ENCODE assay signal across 12 cellular contexts in genomic region chr7:98276241-98276761, GRCh38. TPM values are rescaled to one million over a fixed set of nuclear protein-coding genes. Genes with fewer than 3 reads are reported as not detected.
A peak's percentile ranks its signal among the peaks of the same experiment; 100 is the strongest.
DNase-seq lines count a peak whose midpoint lies in the region; ATAC-seq and TF ChIP-seq lines count a peak whose summit lies in the region.
"Had no signal": no experiment of that assay in that cellular context is flagged by ENCODE, and none has a peak within 500 bp of the region (broad histone marks: within the 10 kb centered on the region; RNA-seq: fewer than 3 reads in every experiment).

No MANE protein-coding gene starts in this region.

- H3K27me3 ChIP-seq in ascending aorta, result no peaks in the 10 kb centered on the region
- H3K27me3 ChIP-seq in liver (ENCODE audit: control insufficient read depth in 4 of 4, insufficient read depth in 4 of 4, low read length in 3 of 4), result no peaks in the 10 kb centered on the region
- no peaks in the 10 kb centered on the region for H3K27me3 ChIP-seq in upper lobe of right lung

- H3K27ac ChIP-seq in ascending aorta (peak overlapping the region; percentile 49 to 57), liver (ENCODE audit: low read depth in 1 of 2, low read length in 2 of 2) (peak overlapping the region; percentile 69), upper lobe of right lung (peak overlapping the region; percentile 78)
- H3K27ac ChIP-seq: KMS-11 had no signal

- H3K36me3 ChIP-seq in ascending aorta (no peaks in the 10 kb centered on the region), liver (ENCODE audit: control insufficient read depth in 4 of 4, insufficient read depth in 3 of 4, low read depth in 1 of 4, low read length in 3 of 4) (no peaks in the 10 kb centered on the region), upper lobe of right lung (no peaks in the 10 kb centered on the region)

- peaks cover 0 to 10% of the 10 kb centered on the region in 2 donors for H3K4me1 ChIP-seq in ascending aorta
- H3K4me1 ChIP-seq in liver (ENCODE audit: control insufficient read depth in 4 of 4, insufficient read depth in 4 of 4, low read length in 3 of 4), result peaks cover 3 to 16% (median 11%) of the 10 kb centered on the region in 4 donors
- peaks cover 27% of the 10 kb centered on the region for H3K4me1 ChIP-seq in upper lobe of right lung

- no peak overlapping the region for H3K9ac ChIP-seq in liver (ENCODE audit: low read depth in 1 of 2, low read length in 2 of 2)
- H3K9ac ChIP-seq: KMS-11 had no signal

- TF ChIP-seq RAD21 in liver (IDR thresholded peaks at IDR 0.05), result peak in 1 of 2 donors; percentile 16

- H3K4me3 ChIP-seq in ascending aorta (no peak overlapping the region), liver (ENCODE audit: low read depth in 1 of 3, low read length in 3 of 3) (no peak overlapping the region), upper lobe of right lung (no peak overlapping the region)

- WGBS in liver, result 35% methylated on average over 5 of the region's 5 CpGs

- ATAC-seq in left cardiac atrium, result peak; percentile 3 to 12
- peak; percentile 69 for ATAC-seq in upper lobe of right lung
- ATAC-seq in GM21360 (IDR thresholded peaks at IDR 0.05; ENCODE audit: unreplicated experiment), result no peak
- ATAC-seq in GM18502 (IDR thresholded peaks at IDR 0.05; ENCODE audit: poor library complexity, unreplicated experiment), result no peak
- ATAC-seq: activated CD4-positive, alpha-beta T cell treated with anti-CD3 and anti-CD28 coated beads for 36 hours had no signal

- TF ChIP-seq CTCF in ascending aorta (IDR thresholded peaks at IDR 0.05), result no peak
- no peak for TF ChIP-seq CTCF in liver (IDR thresholded peaks at IDR 0.05; ENCODE audit: low read depth, low read length, missing input control)
- TF ChIP-seq CTCF in upper lobe of right lung (IDR thresholded peaks at IDR 0.05), result no peak

- H3K9me3 ChIP-seq in ascending aorta, result no peaks in the 10 kb centered on the region
- H3K9me3 ChIP-seq in liver (ENCODE audit: control insufficient read depth in 4 of 4, low read length in 3 of 4), result no peaks in the 10 kb centered on the region
- no peaks in the 10 kb centered on the region for H3K9me3 ChIP-seq in upper lobe of right lung

- DNase-seq in left cardiac atrium, result no peak
- no peak for DNase-seq in cardiac septum (ENCODE audit: low spot score)
- DNase-seq in ascending aorta (ENCODE audit: low spot score in 2 of 2), result no peak
- no peak for DNase-seq in upper lobe of right lung
- no peak for DNase-seq in NCI-H128 (lab: John Stamatoyannopoulos, UW; ENCODE audit: unreplicated experiment)
- DNase-seq: activated CD4-positive, alpha-beta T cell treated with anti-CD3 and anti-CD28 coated beads for 36 hours; activated effector memory CD4-positive, alpha-beta T cell treated with anti-CD3 and anti-CD28 coated beads, Interleukin-2, amount 50 U/mL, for 16 hours; substantia nigra had no signal

- intact Hi-C loops in left cardiac atrium (cut with DNase I), result no loop called here
- intact Hi-C loops in cardiac septum (cut with DNase I), result no loop called here
- intact Hi-C loops in ascending aorta (cut with DNase I), result no loop called here
- intact Hi-C loops in upper lobe of right lung (cut with DNase I), result no loop called here

TF ChIP-seq in liver, 16 proteins besides CTCF, POLR2A, EP300 and RAD21:
- TF ChIP-seq SP1 (IDR thresholded peaks at IDR 0.05) (peak; percentile 28), HNF4G (IDR thresholded peaks at IDR 0.05) (no peak), RXRA (IDR thresholded peaks at IDR 0.05) (peak in 1 of 2 donors; percentile 59), YY1 (IDR thresholded peaks at IDR 0.05) (peak; percentile 11), GABPA (IDR thresholded peaks at IDR 0.05 in 1 of 2, conservative IDR thresholded peaks at IDR 0.05 in 1 of 2) (no peak), MAX (IDR thresholded peaks at IDR 0.05) (peak; percentile 27), REST (IDR thresholded peaks at IDR 0.05) (no peak), HNF4A (conservative IDR thresholded peaks at IDR 0.05) (peak; percentile 11 to 35)

RNA-seq across cellular contexts. Expression of gene BRI3, which starts 5.2 kb away (rescaled TPM):
- 100 to 1,000 TPM; 190 to 207 TPM for total RNA-seq in left cardiac atrium
- total RNA-seq in cardiac septum, result 162 TPM
- total RNA-seq in ascending aorta, result 61.6 TPM
- 10 to 100 TPM; 14.0 to 30.1 TPM for total RNA-seq in liver
- 10 to 100 TPM; 69.3 to 80.4 TPM for polyA plus RNA-seq in liver
- 530 TPM for total RNA-seq in upper lobe of right lung

RNA-seq across cellular contexts. Expression of gene TECPR1, which starts 24.3 kb away (rescaled TPM):
- total RNA-seq in left cardiac atrium (10 to 100 TPM; 20.9 to 23.4 TPM), cardiac septum (16.6 TPM), ascending aorta (28.1 TPM), liver (10 to 100 TPM; 10.9 to 16.3 TPM), upper lobe of right lung (55.2 TPM)
- polyA plus RNA-seq in liver, result 1 to 10 TPM; 3.3 to 4.8 TPM

Comparison
In these comparisons a context has a peak if more than half of its experiments do, and no peak if none do; other contexts are left out.
1. ATAC-seq: peak in left cardiac atrium (2 of 2) and upper lobe of right lung (single experiment); none in GM21360 (single experiment) and GM18502 (single experiment).
2. Peak in every context shown above with its lines, with median percentiles within 50 percentile points of each other: H3K27ac ChIP-seq.